ENCODE assay signal across 15 cellular contexts in the genomic region with DNA sequence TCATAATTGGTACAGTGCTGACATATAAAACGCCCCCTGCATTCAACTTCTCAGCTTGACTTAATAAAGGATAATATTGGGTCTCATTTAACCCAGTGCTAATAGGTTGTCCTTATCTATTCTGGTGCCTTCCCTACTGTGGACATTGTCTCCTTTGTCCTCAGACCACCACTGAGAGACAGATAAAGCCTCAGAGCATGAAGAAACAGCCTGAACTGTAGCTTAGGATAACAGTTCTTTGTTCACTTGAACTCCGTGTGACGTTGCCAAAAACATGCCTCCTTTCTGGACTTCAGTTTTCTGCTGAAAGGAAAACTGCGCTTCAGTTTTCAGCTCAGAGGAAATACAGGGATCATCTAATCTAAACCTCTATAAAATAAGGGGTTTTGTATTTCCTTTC.
"Had no signal": no experiment of that assay in that cellular context is flagged by ENCODE, and none has a peak within 500 bp of the region (broad histone marks: within the 10 kb centered on the region; RNA-seq: fewer than 3 reads in every experiment).

No MANE protein-coding gene starts in this region.

- H3K27me3 ChIP-seq: brain microvascular endothelial cell, gastroesophageal sphincter, thyroid gland, uterus had no signal

- H3K9me3 ChIP-seq: gastroesophageal sphincter, thyroid gland, uterus had no signal

- ATAC-seq: gastroesophageal sphincter; left lobe of liver; natural killer cell treated with Interleukin-12 subunit alpha and Interleukin-12 subunit beta and Interleukin-15 and Interleukin-18, amount 100 ng/mL, for 72 hours; stimulated activated effector memory CD8-positive, alpha-beta T cell treated with anti-CD3 and anti-CD28 coated beads, Interleukin-12 subunit alpha, Interleukin-12 subunit beta, amount 100 ng/mL, for 72 hours had no signal

- H3K27ac ChIP-seq: brain microvascular endothelial cell, epithelial cell of prostate, gastroesophageal sphincter, thyroid gland, uterus had no signal

- H3K4me3 ChIP-seq: gastroesophageal sphincter, thyroid gland, uterus had no signal

- H3K36me3 ChIP-seq: brain microvascular endothelial cell, gastroesophageal sphincter, thyroid gland, uterus had no signal

- H3K4me1 ChIP-seq: gastroesophageal sphincter, thyroid gland, uterus had no signal

- DNase-seq: activated CD4-positive, alpha-beta T cell treated with anti-CD3 and anti-CD28 coated beads, Interleukin-2, amount 50 U/mL, for 1 hour; activated CD8-positive, alpha-beta memory T cell treated with anti-CD3 and anti-CD28 coated beads for 24 hours; activated naive CD4-positive, alpha-beta T cell; activated naive CD8-positive, alpha-beta T cell treated with anti-CD3 and anti-CD28 coated beads, Interleukin-2, amount 10 ng/mL, durations not matched to agents 7 days and 5 days; brain microvascular endothelial cell; cerebellar nuclear complex; effector memory CD4-positive, alpha-beta T cell; mammary epithelial cell; thyroid gland; uterus had no signal
